ENCODE assay signal across 1 cellular context in genomic region chr4:22515888-22516541, GRCh38.
TF ChIP-seq lines count a peak whose summit lies in the region.

ADGRA3 (minus strand) TSS chr4:22516066; CDS start chr4:22515784, 282 bp downstream.

TF ChIP-seq in HEK293, 187 proteins besides CTCF, POLR2A, EP300 and RAD21 (continued from another document and continues in another):
- TF ChIP-seq ZNF10 (tag by site-specific recombination; IDR thresholded peaks at IDR 0.05) (no peak), ZNF211 (tag by site-specific recombination; IDR thresholded peaks at IDR 0.05; ENCODE audit: low read depth) (no peak), GLIS2 (tag by site-specific recombination; IDR thresholded peaks at IDR 0.05) (0 out of 2 replicates have a peak, but pooled peaks have one; percentile 22), ZNF280D (tag by site-specific recombination; IDR thresholded peaks at IDR 0.05) (no peak), ELK4 (IDR thresholded peaks at IDR 0.05; ENCODE audit: borderline replicate concordance, low read depth, low read length) (no peak), ZNF223 (tag by site-specific recombination; IDR thresholded peaks at IDR 0.05) (no peak), ZNF624 (tag by site-specific recombination; IDR thresholded peaks at IDR 0.05) (no peak), ZBTB48 (tag by site-specific recombination; IDR thresholded peaks at IDR 0.05) (no peak), ZNF449 (tag by site-specific recombination; IDR thresholded peaks at IDR 0.05) (no peak), ZFP41 (tag by site-specific recombination; IDR thresholded peaks at IDR 0.05; ENCODE audit: borderline replicate concordance) (no peak), ZNF530 (tag by site-specific recombination; IDR thresholded peaks at IDR 0.05; ENCODE audit: low read depth) (no peak), ZNF398 (tag by site-specific recombination; IDR thresholded peaks at IDR 0.05) (no peak), ATF2 (tag by site-specific recombination; IDR thresholded peaks at IDR 0.05; ENCODE audit: low read depth) (no peak), ZNF132 (tag by site-specific recombination; IDR thresholded peaks at IDR 0.05; ENCODE audit: borderline replicate concordance) (no peak), ZNF416 (tag by site-specific recombination; IDR thresholded peaks at IDR 0.05) (no peak), PRDM10 (tag by site-specific recombination; IDR thresholded peaks at IDR 0.05) (no peak), ZBTB6 (tag by site-specific recombination; IDR thresholded peaks at IDR 0.05) (0 out of 2 replicates have a peak, but pooled peaks have one; percentile 34), TRIM28 (IDR thresholded peaks at IDR 0.05; ENCODE audit: borderline replicate concordance, low read length) (no peak), ZNF514 (tag by site-specific recombination; IDR thresholded peaks at IDR 0.05) (no peak), ZNF24 (tag by site-specific recombination; IDR thresholded peaks at IDR 0.05) (no peak), RBAK (tag by site-specific recombination; IDR thresholded peaks at IDR 0.05) (no peak), SCRT2 (tag by site-specific recombination; IDR thresholded peaks at IDR 0.05) (no peak), ZSCAN30 (tag by site-specific recombination; IDR thresholded peaks at IDR 0.05) (no peak), YY2 (tag by site-specific recombination; IDR thresholded peaks at IDR 0.05) (no peak), MZF1 (tag by site-specific recombination; IDR thresholded peaks at IDR 0.05; ENCODE audit: borderline replicate concordance) (no peak), INSM2 (tag by site-specific recombination; IDR thresholded peaks at IDR 0.05) (no peak), KLF9 (tag by site-specific recombination; IDR thresholded peaks at IDR 0.05; ENCODE audit: low read depth) (no peak), ZNF518A (tag by site-specific recombination; conservative IDR thresholded peaks at IDR 0.05; ENCODE audit: low read depth) (no peak), BCL6B (tag by site-specific recombination; IDR thresholded peaks at IDR 0.05) (no peak), ZNF16 (tag by site-specific recombination; IDR thresholded peaks at IDR 0.05; ENCODE audit: low read depth) (no peak)
